Comparison of ENCODE assay signal across 19 cellular contexts in the genomic region with DNA sequence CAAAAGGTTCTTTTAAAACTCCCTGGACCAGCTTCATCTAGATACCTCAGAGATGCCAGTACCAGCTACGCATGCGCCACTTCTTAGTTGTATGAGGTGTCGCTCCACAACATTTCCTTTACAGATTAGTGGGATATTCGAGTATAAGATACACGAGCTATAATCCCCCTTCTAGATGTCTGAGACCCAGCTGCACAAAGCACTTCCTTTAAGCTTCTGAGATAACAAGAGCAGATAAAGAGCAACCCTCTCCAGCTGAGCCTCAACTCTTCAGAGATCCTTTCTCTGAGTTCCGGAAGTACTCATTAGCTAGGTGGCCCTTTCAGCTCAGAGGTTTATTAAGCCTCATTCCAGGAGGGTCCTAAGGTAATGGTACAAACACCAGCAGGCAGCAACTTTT.
"Had no signal": no experiment of that assay in that cellular context is flagged by ENCODE, and none has a peak within 500 bp of the region (broad histone marks: within the 10 kb centered on the region; RNA-seq: fewer than 3 reads in every experiment).

No MANE protein-coding gene starts in this region.

- ATAC-seq: activated CD8-positive, alpha-beta T cell treated with anti-CD3 and anti-CD28 coated beads for 36 hours; activated T-cell treated with anti-CD3 and anti-CD28 coated beads, Interleukin-2, amount 50 U/mL, for 4 hours; stimulated activated naive CD8-positive, alpha-beta T cell treated with anti-CD3 and anti-CD28 coated beads, Interleukin-15, amount 100 ng/mL, for 72 hours had no signal

- H3K27ac Mint-ChIP-seq: activated CD4-positive, alpha-beta T cell treated with anti-CD3 and anti-CD28 coated beads, Interleukin-2, amount 10 ng/mL, durations not matched to agents 24 days and 14 days; activated CD8-positive, alpha-beta T cell treated with anti-CD3 and anti-CD28 coated beads for 36 hours had no signal

- H3K27me3 ChIP-seq: adrenal gland, esophagus muscularis mucosa, heart right ventricle, left lung, right lobe of liver, upper lobe of left lung had no signal

- H3K27me3 Mint-ChIP-seq: activated CD4-positive, alpha-beta T cell treated with anti-CD3 and anti-CD28 coated beads, Interleukin-2, amount 10 ng/mL, durations not matched to agents 24 days and 14 days; activated CD8-positive, alpha-beta T cell treated with anti-CD3 and anti-CD28 coated beads for 36 hours; stimulated activated naive CD8-positive, alpha-beta T cell treated with anti-CD3 and anti-CD28 coated beads, Interleukin-15, amount 100 ng/mL, for 72 hours had no signal

- H3K27ac ChIP-seq: adrenal gland, esophagus muscularis mucosa, left lung, parathyroid adenoma, right lobe of liver had no signal

- H3K9me3 ChIP-seq: right lobe of liver had no signal

- H3K36me3 ChIP-seq: adrenal gland, esophagus muscularis mucosa, heart right ventricle, left lung, right lobe of liver, upper lobe of left lung had no signal

- H3K4me3 Mint-ChIP-seq: activated CD4-positive, alpha-beta T cell treated with anti-CD3 and anti-CD28 coated beads, Interleukin-2, amount 10 ng/mL, durations not matched to agents 24 days and 14 days; activated CD8-positive, alpha-beta T cell treated with anti-CD3 and anti-CD28 coated beads for 36 hours; activated T-cell treated with anti-CD3 and anti-CD28 coated beads, Interleukin-2, amount 50 U/mL, for 4 hours; stimulated activated naive CD8-positive, alpha-beta T cell treated with anti-CD3 and anti-CD28 coated beads, Interleukin-15, amount 100 ng/mL, for 72 hours had no signal

- H3K4me3 ChIP-seq: adrenal gland, esophagus muscularis mucosa, heart right ventricle, left lung, right lobe of liver, upper lobe of left lung had no signal

- DNase-seq: activated CD4-positive, alpha-beta T cell treated with anti-CD3 and anti-CD28 coated beads, Interleukin-2, amount 10 ng/mL, durations not matched to agents 24 days and 14 days; activated CD8-positive, alpha-beta T cell treated with anti-CD3 and anti-CD28 coated beads for 36 hours; activated effector memory CD4-positive, alpha-beta T cell treated with Interleukin-2 at 50 U/mL for 16 hours; activated naive CD4-positive, alpha-beta T cell treated with anti-CD3 and anti-CD28 coated beads, Interleukin-2, amount 50 U/mL, for 16 hours; activated T-cell treated with anti-CD3 and anti-CD28 coated beads, Interleukin-2, amount 50 U/mL, for 4 hours; adrenal gland; cerebellar nuclear complex; effector CD4-positive, alpha-beta T cell; heart right ventricle; left lung; right lobe of liver; small intestine; stimulated activated CD4-positive, alpha-beta T cell treated with anti-CD3 and anti-CD28 coated beads, Interleukin-15, amount 100 ng/mL, for 24 hours; stimulated activated CD4-positive, alpha-beta T cell treated with anti-CD3 and anti-CD28 coated beads, Interleukin-2, amount 100 ng/mL, for 48 hours; stimulated activated naive CD8-positive, alpha-beta T cell treated with anti-CD3 and anti-CD28 coated beads, Interleukin-15, amount 100 ng/mL, for 72 hours; T-helper 9 cell; upper lobe of left lung had no signal
